In genomic region chr20:35093245-35093884, GRCh38 we compare ENCODE assay signal across 2 cellular contexts.
TF ChIP-seq lines count a peak whose summit lies in the region.

No MANE protein-coding gene starts in this region.

TF ChIP-seq in SK-N-SH, 30 proteins besides CTCF, POLR2A, EP300 and RAD21 (continued from another document):
- no peak for TF ChIP-seq ZBTB33 (IDR thresholded peaks at IDR 0.05; ENCODE audit: borderline replicate concordance, low read depth)
- no peak for TF ChIP-seq SIN3A (IDR thresholded peaks at IDR 0.05; ENCODE audit: borderline replicate concordance, low read depth, low read length)
- peak; percentile 37 for TF ChIP-seq JUND (IDR thresholded peaks at IDR 0.05)
- peak; percentile 66; the same call in 1 of the 2 replicates for TF ChIP-seq FOSL2 (IDR thresholded peaks at IDR 0.05; ENCODE audit: borderline replicate concordance, low read depth)
- TF ChIP-seq MEF2A (IDR thresholded peaks at IDR 0.05; ENCODE audit: borderline replicate concordance, low read depth) = no peak
- TF ChIP-seq RCOR1 (IDR thresholded peaks at IDR 0.05; ENCODE audit: low read length) = no peak
- TF ChIP-seq EZH2phosphoT487 (IDR thresholded peaks at IDR 0.05; ENCODE audit: borderline replicate concordance, low read depth) = no peak
- no peak for TF ChIP-seq NRF1 (IDR thresholded peaks at IDR 0.05; ENCODE audit: low read depth, low read length)
- TF ChIP-seq RFX5 (IDR thresholded peaks at IDR 0.05; ENCODE audit: low read length) = no peak
- TF ChIP-seq FOXM1 (IDR thresholded peaks at IDR 0.05; ENCODE audit: low read depth) = no peak
- no peak for TF ChIP-seq TAF1 (IDR thresholded peaks at IDR 0.05; ENCODE audit: borderline replicate concordance, low read depth, low read length)

TF ChIP-seq in SK-N-SH treated with all-trans-retinoic acid at 6 μM for 48 hours, 23 proteins besides CTCF, POLR2A, EP300 and RAD21 (continued from another document):
- no peak for TF ChIP-seq POU6F1 (CRISPR knock-in tag; IDR thresholded peaks at IDR 0.05; ENCODE audit: borderline replicate concordance, low read depth)
- TF ChIP-seq RARB (CRISPR knock-in tag; IDR thresholded peaks at IDR 0.05) = no peak
